ENCODE assay signal across 8 cellular contexts in the genomic region with DNA sequence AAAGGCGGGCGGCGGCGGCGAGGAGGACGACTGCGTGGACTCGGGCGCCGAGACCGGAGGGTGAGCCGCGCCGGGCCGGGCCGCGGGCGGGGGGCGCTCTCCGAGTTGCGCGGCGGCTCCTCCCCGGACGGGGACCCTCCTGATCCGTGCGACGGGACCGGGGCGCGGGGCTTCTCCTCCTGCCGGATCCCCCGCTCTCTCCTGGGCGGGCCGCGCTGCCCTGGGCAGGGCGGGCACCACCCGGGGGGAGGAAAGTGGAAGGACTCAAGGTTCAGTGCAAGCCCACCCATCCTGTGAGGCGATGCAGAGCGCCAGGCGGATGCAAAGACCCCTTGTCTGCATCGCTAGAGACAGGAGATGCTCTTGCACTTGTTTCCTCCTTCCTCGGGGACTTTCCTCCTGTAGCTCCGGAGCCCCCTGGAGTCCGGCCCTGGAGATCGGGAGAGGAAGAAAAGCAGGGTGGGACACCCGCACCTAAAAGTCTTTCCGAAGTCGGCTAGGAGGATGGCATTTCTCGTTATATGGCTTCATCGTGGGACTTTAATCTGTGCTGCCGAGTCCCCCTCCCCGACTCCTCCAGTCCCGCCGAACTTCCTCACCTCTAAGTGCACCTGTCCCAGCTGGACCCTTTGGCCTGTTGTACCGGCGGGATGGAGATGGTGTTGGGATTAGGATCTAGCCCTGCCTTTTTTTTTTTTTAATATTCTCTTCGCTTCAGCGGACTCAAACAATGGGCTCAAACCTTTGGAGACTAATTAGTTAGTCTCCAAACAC. TPM values are rescaled to one million over a fixed set of nuclear protein-coding genes. Genes with fewer than 3 reads are reported as not detected.
A peak's percentile ranks its signal among the peaks of the same experiment; 100 is the strongest.
DNase-seq lines count a peak whose midpoint lies in the region; ATAC-seq, FAIRE-seq and TF ChIP-seq lines count a peak whose summit lies in the region.

No MANE protein-coding gene starts in this region.

- H3K4me1 Mint-ChIP-seq in neural crest cell = peaks cover 11% of the 10 kb centered on the region

- H3K4me3 Mint-ChIP-seq in neural crest cell = peak overlapping the region; percentile 92

- peaks cover 3% of the 10 kb centered on the region for H3K36me3 Mint-ChIP-seq in neural crest cell (ENCODE audit: low read depth)

- ATAC-seq in HG02870 (IDR thresholded peaks at IDR 0.05; ENCODE audit: unreplicated experiment) = peak; percentile 22
- ATAC-seq in SK-N-SH treated with all-trans-retinoic acid at 6 μM for 48 hours = peak; percentile 68
- peak; percentile 22 for ATAC-seq in esophagus mucosa
- no peak for ATAC-seq in GM18519 (IDR thresholded peaks at IDR 0.05; ENCODE audit: low FRiP score, unreplicated experiment)
- no peak for ATAC-seq in GM21447 (IDR thresholded peaks at IDR 0.05; ENCODE audit: unreplicated experiment)

- no peaks in the 10 kb centered on the region for H3K9me3 Mint-ChIP-seq in neural crest cell

- peak; percentile 31 for TF ChIP-seq CTCF in neural crest cell (conservative IDR thresholded peaks at IDR 0.05)

- peaks cover 47% of the 10 kb centered on the region for H3K27me3 Mint-ChIP-seq in neural crest cell (ENCODE audit: low read depth)

- no peak overlapping the region for H3K27ac Mint-ChIP-seq in neural crest cell (ENCODE audit: unreplicated experiment)

- DNase-seq in ELR (ENCODE audit: low read depth) = peak; percentile 12
- DNase-seq in neural crest cell (ENCODE audit: low read depth, low spot score) = peak; percentile 55
- no peak for DNase-seq in RCC 7860 (ENCODE audit: low spot score)

- FAIRE-seq in RCC 7860 (lab: Jason Lieb, UNC) = no peak

TF ChIP-seq in SK-N-SH treated with all-trans-retinoic acid at 6 μM for 48 hours, 23 proteins besides CTCF, POLR2A, EP300 and RAD21:
- TF ChIP-seq, protein P1, sequence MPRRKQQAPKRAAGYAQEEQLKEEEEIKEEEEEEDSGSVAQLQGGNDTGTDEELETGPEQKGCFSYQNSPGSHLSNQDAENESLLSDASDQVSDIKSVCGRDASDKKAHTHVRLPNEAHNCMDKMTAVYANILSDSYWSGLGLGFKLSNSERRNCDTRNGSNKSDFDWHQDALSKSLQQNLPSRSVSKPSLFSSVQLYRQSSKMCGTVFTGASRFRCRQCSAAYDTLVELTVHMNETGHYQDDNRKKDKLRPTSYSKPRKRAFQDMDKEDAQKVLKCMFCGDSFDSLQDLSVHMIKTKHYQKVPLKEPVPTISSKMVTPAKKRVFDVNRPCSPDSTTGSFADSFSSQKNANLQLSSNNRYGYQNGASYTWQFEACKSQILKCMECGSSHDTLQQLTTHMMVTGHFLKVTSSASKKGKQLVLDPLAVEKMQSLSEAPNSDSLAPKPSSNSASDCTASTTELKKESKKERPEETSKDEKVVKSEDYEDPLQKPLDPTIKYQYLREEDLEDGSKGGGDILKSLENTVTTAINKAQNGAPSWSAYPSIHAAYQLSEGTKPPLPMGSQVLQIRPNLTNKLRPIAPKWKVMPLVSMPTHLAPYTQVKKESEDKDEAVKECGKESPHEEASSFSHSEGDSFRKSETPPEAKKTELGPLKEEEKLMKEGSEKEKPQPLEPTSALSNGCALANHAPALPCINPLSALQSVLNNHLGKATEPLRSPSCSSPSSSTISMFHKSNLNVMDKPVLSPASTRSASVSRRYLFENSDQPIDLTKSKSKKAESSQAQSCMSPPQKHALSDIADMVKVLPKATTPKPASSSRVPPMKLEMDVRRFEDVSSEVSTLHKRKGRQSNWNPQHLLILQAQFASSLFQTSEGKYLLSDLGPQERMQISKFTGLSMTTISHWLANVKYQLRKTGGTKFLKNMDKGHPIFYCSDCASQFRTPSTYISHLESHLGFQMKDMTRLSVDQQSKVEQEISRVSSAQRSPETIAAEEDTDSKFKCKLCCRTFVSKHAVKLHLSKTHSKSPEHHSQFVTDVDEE (CRISPR knock-in tag; IDR thresholded peaks at IDR 0.05) = no peak
- TF ChIP-seq ZFP3 (CRISPR knock-in tag; IDR thresholded peaks at IDR 0.05) = no peak

RNA-seq across cellular contexts. Expression of a gene that starts 0.5 kb away (rescaled TPM):
- total RNA-seq in esophagus mucosa (0.72 TPM), neural crest cell (3.7 and 3.8 TPM in 2 replicates)

Comparison
In these comparisons a context has a peak if more than half of its experiments do, and no peak if none do; other contexts are left out.
1. ATAC-seq: peak in HG02870 (single experiment), SK-N-SH treated with all-trans-retinoic acid at 6 μM for 48 hours (single experiment) and esophagus mucosa (single experiment); none in GM18519 (single experiment) and GM21447 (single experiment).